In genomic region chr6:167291623-167292300, GRCh38 we compare ENCODE assay signal across 1 cellular context.
TF ChIP-seq lines count a peak whose summit lies in the region.

No MANE protein-coding gene starts in this region.

TF ChIP-seq in HepG2, 621 proteins besides CTCF, POLR2A, EP300 and RAD21 (continued from another document and continues in another):
- no peak for TF ChIP-seq ZBTB4 (CRISPR knock-in tag; IDR thresholded peaks at IDR 0.05; ENCODE audit: borderline replicate concordance)
- peak; percentile 92 for TF ChIP-seq PHF21A (CRISPR knock-in tag; IDR thresholded peaks at IDR 0.05)
- no peak for TF ChIP-seq HDAC6 (IDR thresholded peaks at IDR 0.05; ENCODE audit: low read depth, low read length)
- peak; percentile 41; the same call in 1 of the 2 replicates for TF ChIP-seq ZKSCAN1 (IDR thresholded peaks at IDR 0.05; ENCODE audit: low read length)
- no peak for TF ChIP-seq ZNF263 (CRISPR knock-in tag; IDR thresholded peaks at IDR 0.05)
- TF ChIP-seq FOXP4 (CRISPR knock-in tag; IDR thresholded peaks at IDR 0.05): 0 out of 2 replicates have a peak, but pooled peaks have one; percentile 64
- TF ChIP-seq HOMEZ (CRISPR knock-in tag; IDR thresholded peaks at IDR 0.05; ENCODE audit: low read depth): no peak
- TF ChIP-seq RNF2 (conservative IDR thresholded peaks at IDR 0.05; ENCODE audit: low read depth): peak; percentile 23; the same call in 1 of the 2 replicates
- no peak for TF ChIP-seq LRRFIP1 (CRISPR knock-in tag; conservative IDR thresholded peaks at IDR 0.05)
- no peak for TF ChIP-seq ZMAT5 (CRISPR knock-in tag; IDR thresholded peaks at IDR 0.05; ENCODE audit: borderline replicate concordance, low read depth)
- no peak for TF ChIP-seq MTF1 (CRISPR knock-in tag; IDR thresholded peaks at IDR 0.05)
- TF ChIP-seq FOXK1 (CRISPR knock-in tag; IDR thresholded peaks at IDR 0.05; ENCODE audit: borderline replicate concordance, low read depth): 0 out of 2 replicates have a peak, but pooled peaks have one; percentile 28
- TF ChIP-seq NFE2L2 (IDR thresholded peaks at IDR 0.05; ENCODE audit: low read length): no peak
- peak; percentile 38; the same call in 1 of the 2 replicates for TF ChIP-seq ERF (CRISPR knock-in tag; IDR thresholded peaks at IDR 0.05)
- peak; percentile 57; the same call in 1 of the 2 replicates for TF ChIP-seq ZNF567 (CRISPR knock-in tag; IDR thresholded peaks at IDR 0.05; ENCODE audit: borderline replicate concordance)
- TF ChIP-seq ZIK1 (CRISPR knock-in tag; IDR thresholded peaks at IDR 0.05; ENCODE audit: borderline replicate concordance, low read depth): no peak
- TF ChIP-seq FOXO4 (CRISPR knock-in tag; conservative IDR thresholded peaks at IDR 0.05): no peak
- TF ChIP-seq ZNF33B (CRISPR knock-in tag; IDR thresholded peaks at IDR 0.05): no peak
- TF ChIP-seq PAXIP1 (CRISPR knock-in tag; conservative IDR thresholded peaks at IDR 0.05): no peak
- no peak for TF ChIP-seq MED8 (CRISPR knock-in tag; IDR thresholded peaks at IDR 0.05; ENCODE audit: insufficient replicate concordance)
- no peak for TF ChIP-seq GATA4 (IDR thresholded peaks at IDR 0.05; ENCODE audit: borderline replicate concordance, low read depth)
- no peak for TF ChIP-seq ZNF367 (CRISPR knock-in tag; IDR thresholded peaks at IDR 0.05; ENCODE audit: borderline replicate concordance)
- TF ChIP-seq ZFP37 (CRISPR knock-in tag; IDR thresholded peaks at IDR 0.05; ENCODE audit: borderline replicate concordance): no peak
- no peak for TF ChIP-seq NR2F1 (CRISPR knock-in tag; IDR thresholded peaks at IDR 0.05)
- no peak for TF ChIP-seq ZNF703 (CRISPR knock-in tag; IDR thresholded peaks at IDR 0.05; ENCODE audit: borderline replicate concordance)
- TF ChIP-seq ZUFSP (CRISPR knock-in tag; IDR thresholded peaks at IDR 0.05; ENCODE audit: borderline replicate concordance): no peak
- TF ChIP-seq E2F5 (CRISPR knock-in tag; conservative IDR thresholded peaks at IDR 0.05): no peak
- peak; percentile 97 for TF ChIP-seq CEBPB (IDR thresholded peaks at IDR 0.05; ENCODE audit: borderline replicate concordance, low read depth, low read length)
- TF ChIP-seq ZNF773 (CRISPR knock-in tag; IDR thresholded peaks at IDR 0.05; ENCODE audit: borderline replicate concordance): no peak
- TF ChIP-seq ZEB1 (IDR thresholded peaks at IDR 0.05; ENCODE audit: insufficient replicate concordance, low read depth): peak; percentile 26
- no peak for TF ChIP-seq ZNF766 (CRISPR knock-in tag; IDR thresholded peaks at IDR 0.05; ENCODE audit: borderline replicate concordance)
- TF ChIP-seq AFF4 (CRISPR knock-in tag; IDR thresholded peaks at IDR 0.05): no peak
